Comparison of ENCODE assay signal across 25 cellular contexts in the genomic region with DNA sequence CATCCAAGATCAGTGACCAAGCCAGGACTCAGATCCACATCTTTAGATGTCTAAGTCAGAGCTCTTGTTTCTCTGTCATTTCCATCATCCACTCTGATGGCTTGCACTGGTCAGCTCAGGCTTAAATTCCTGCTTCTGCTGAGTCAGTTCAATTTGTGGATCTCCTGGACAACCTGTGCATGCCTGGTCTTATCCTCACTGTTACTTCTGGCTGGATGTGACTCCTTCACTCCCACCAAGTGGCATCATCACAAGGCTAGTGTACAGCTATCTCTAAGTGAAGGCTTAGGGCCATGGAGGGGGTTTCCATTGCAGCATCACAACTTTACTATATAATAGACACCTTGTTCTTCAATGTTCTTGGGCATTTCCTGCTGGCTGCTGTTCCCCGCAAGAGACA.
DNase-seq lines count a peak whose midpoint lies in the region; ATAC-seq, FAIRE-seq and TF ChIP-seq lines count a peak whose summit lies in the region.
"Had no signal": no experiment of that assay in that cellular context is flagged by ENCODE, and none has a peak within 500 bp of the region (broad histone marks: within the 10 kb centered on the region; RNA-seq: fewer than 3 reads in every experiment).

No MANE protein-coding gene starts in this region.

- no peak overlapping the region for H3K27ac Mint-ChIP-seq in MCF 10A (ENCODE audit: low read depth, unreplicated experiment)
- H3K27ac Mint-ChIP-seq: CD14-positive monocyte; CD4-positive, alpha-beta T cell; CD8-positive, alpha-beta memory T cell; GM23338; H9; HFFc6 had no signal

- no peak overlapping the region for H3K4me2 ChIP-seq in mammary epithelial cell (ENCODE audit: insufficient read depth, low read depth, low read length)
- no peak overlapping the region for H3K4me2 ChIP-seq in Karpas-422 (ENCODE audit: low read depth, low read length, poor library complexity, severe bottlenecking)
- H3K4me2 ChIP-seq: BLaER1 treated with 17β-estradiol and CSF1 and Interleukin-3, amounts not matched to agents 10 nM and 100 nM; GM23338 had no signal

- dilution Hi-C loops in mammary epithelial cell (cut with HindIII; ENCODE audit: low sequenced_read_pairs), result no loop called here

- CTCF ChIA-PET in mammary epithelial cell (lab: Charles Lee; ENCODE audit: low non-redundant PET), result no interaction called here
- CTCF ChIA-PET in MCF 10A (lab: Yijun Ruan, JAX), result interaction anchor here (0.6 to 1.3 kb wide), 5 partner anchors 21 to 236 kb away, joined by 3 to 5 read pairs (median 3); no protein-coding TSS in a partner anchor

- 0% methylated on average over 1 of the region's 1 CpG for WGBS in mammary epithelial cell (ENCODE audit: low coverage, missing lambda C conversion rate)

- in situ Hi-C loops in mammary epithelial cell (cut with MboI; ENCODE audit: low sequenced_read_pairs in 2 of 2), result loop anchor here in 1 of 2 donors (25.0 kb wide), 3 partner anchors 238 to 863 kb away; no protein-coding TSS in a partner anchor

- no peaks in the 10 kb centered on the region for H3K9me3 Mint-ChIP-seq in MCF 10A (ENCODE audit: unreplicated experiment)
- H3K9me3 Mint-ChIP-seq: CD4-positive, alpha-beta T cell; GM23338; HFFc6 had no signal

- no peak overlapping the region for H3K4me3 Mint-ChIP-seq in MCF 10A (ENCODE audit: unreplicated experiment)
- H3K4me3 Mint-ChIP-seq: CD14-positive monocyte; CD4-positive, alpha-beta T cell; CD8-positive, alpha-beta memory T cell; GM23338; H9; HFFc6 had no signal

- H3K79me2 ChIP-seq in mammary epithelial cell (ENCODE audit: insufficient read depth, low read length), result no peaks in the 10 kb centered on the region
- no peaks in the 10 kb centered on the region for H3K79me2 ChIP-seq in Karpas-422 (ENCODE audit: low read length)

- H2AFZ ChIP-seq in mammary epithelial cell (ENCODE audit: low read depth, low read length) (no peak overlapping the region), Karpas-422 (ENCODE audit: low read length) (no peak overlapping the region)
- H2AFZ ChIP-seq: GM23338 had no signal

- H3K36me3 ChIP-seq in mammary epithelial cell (ENCODE audit: insufficient read depth, low read length) (no peaks in the 10 kb centered on the region), Karpas-422 (ENCODE audit: insufficient read depth, low read length) (no peaks in the 10 kb centered on the region), bronchial epithelial cell (ENCODE audit: control insufficient read depth, insufficient read depth, low read length) (no peaks in the 10 kb centered on the region)
- H3K36me3 ChIP-seq: BE2C; BLaER1 treated with 17β-estradiol and CSF1 and Interleukin-3, amounts not matched to agents 10 nM and 100 nM had no signal

- no peaks in the 10 kb centered on the region for H3K4me1 Mint-ChIP-seq in MCF 10A (ENCODE audit: insufficient read depth, unreplicated experiment)
- H3K4me1 Mint-ChIP-seq: CD8-positive, alpha-beta memory T cell; GM23338 had no signal

- H3K27me3 Mint-ChIP-seq in MCF 10A (ENCODE audit: insufficient read depth, unreplicated experiment), result peaks cover 65% of the 10 kb centered on the region

- no peak overlapping the region for H3K4me3 ChIP-seq in mammary epithelial cell (replicated peaks in 1 of 3; ENCODE audit: insufficient read depth in 1 of 3, low read depth in 2 of 3, low read length in 3 of 3)
- H3K4me3 ChIP-seq in Karpas-422 (ENCODE audit: low read length), result no peak overlapping the region
- no peak overlapping the region for H3K4me3 ChIP-seq in bronchial epithelial cell (ENCODE audit: low read depth, low read length)
- H3K4me3 ChIP-seq: BLaER1 treated with 17β-estradiol and CSF1 and Interleukin-3, amounts not matched to agents 10 nM and 100 nM; GM23338 had no signal

- intact Hi-C loops in mammary epithelial cell (cut with micrococcal nuclease), result no loop called here
- intact Hi-C loops in MCF 10A (cut with micrococcal nuclease), result no loop called here
- intact Hi-C loops in left colon (cut with DNase I, micrococcal nuclease), result no loop called here

- H4K20me1 ChIP-seq in mammary epithelial cell (ENCODE audit: insufficient read depth, low read length) (no peaks in the 10 kb centered on the region), Karpas-422 (ENCODE audit: insufficient read depth, low read depth, low read length) (no peaks in the 10 kb centered on the region)
- H4K20me1 ChIP-seq: BLaER1 treated with 17β-estradiol and CSF1 and Interleukin-3, amounts not matched to agents 10 nM and 100 nM had no signal

- no peaks in the 10 kb centered on the region; the same call in 1 of the 2 replicates for H3K9me2 ChIP-seq in Karpas-422 (replicated peaks; ENCODE audit: insufficient read depth, low read length)

- no peak for ATAC-seq in left colon
- no peak for ATAC-seq in HG03439 (IDR thresholded peaks at IDR 0.05; ENCODE audit: unreplicated experiment)
- ATAC-seq: GM23338 had no signal

- DNase-seq in mammary epithelial cell, result peak; percentile 78
- no peak for DNase-seq in MCF 10A (ENCODE audit: unreplicated experiment)
- peak; percentile 11 for DNase-seq in Karpas-422
- peak; percentile 7 for DNase-seq in bronchial epithelial cell (ENCODE audit: low read depth)
- no peak for DNase-seq in left colon
- DNase-seq: ACHN; AML-193; BE2C; CD4-positive, alpha-beta T cell; CD8-positive, alpha-beta memory T cell; DMS 273 treated with DMSO at 0.1 percent for 48 hours; DMS79; EL; GDM1; H9; HFFc6 had no signal

- peak; percentile 95 for FAIRE-seq in bronchial epithelial cell (lab: Jason Lieb, UNC)
- FAIRE-seq: A204.1, D721Med, GM12891, GM18507 had no signal

- POLR2A ChIA-PET in MCF 10A (lab: Yijun Ruan, JAX), result no interaction called here

- H3K27me3 ChIP-seq in mammary epithelial cell (ENCODE audit: insufficient read depth, low read length), result no peaks in the 10 kb centered on the region
- H3K27me3 ChIP-seq in Karpas-422 (ENCODE audit: low read length), result no peaks in the 10 kb centered on the region
- no peaks in the 10 kb centered on the region for H3K27me3 ChIP-seq in bronchial epithelial cell (ENCODE audit: control insufficient read depth, insufficient read depth, low read length)
- H3K27me3 ChIP-seq: BLaER1 treated with 17β-estradiol and CSF1 and Interleukin-3, amounts not matched to agents 10 nM and 100 nM had no signal

- H3K9ac ChIP-seq in mammary epithelial cell (ENCODE audit: insufficient read depth, low read length), result no peak overlapping the region
- H3K9ac ChIP-seq in Karpas-422 (ENCODE audit: low read length), result no peak overlapping the region
- H3K9ac ChIP-seq: BLaER1 treated with 17β-estradiol and CSF1 and Interleukin-3, amounts not matched to agents 10 nM and 100 nM had no signal

- peaks cover 6% of the 10 kb centered on the region for H3K36me3 Mint-ChIP-seq in MCF 10A (ENCODE audit: insufficient read depth, unreplicated experiment)
- H3K36me3 Mint-ChIP-seq: CD14-positive monocyte; CD8-positive, alpha-beta memory T cell had no signal

- H3K27ac ChIP-seq in mammary epithelial cell (ENCODE audit: insufficient read depth, low read depth, low read length) (no peak overlapping the region), Karpas-422 (ENCODE audit: low read length) (no peak overlapping the region)
- H3K27ac ChIP-seq: 22Rv1; BLaER1 treated with 17β-estradiol and CSF1 and Interleukin-3, amounts not matched to agents 10 nM and 100 nM had no signal

- H3K9me3 ChIP-seq in mammary epithelial cell (replicated peaks; ENCODE audit: insufficient read depth, low read length), result no peaks in the 10 kb centered on the region
- no peaks in the 10 kb centered on the region for H3K9me3 ChIP-seq in Karpas-422 (ENCODE audit: low read length)
- H3K9me3 ChIP-seq: BE2C had no signal

- no peak for TF ChIP-seq CTCF in mammary epithelial cell (conservative IDR thresholded peaks at IDR 0.05 in 1 of 2, IDR thresholded peaks at IDR 0.05 in 1 of 2; ENCODE audit: extremely low read depth in 1 of 2, insufficient read depth in 1 of 2, low read depth in 1 of 2, low read length in 2 of 2)
- TF ChIP-seq CTCF in MCF 10A (IDR thresholded peaks at IDR 0.05; ENCODE audit: unreplicated experiment), result no peak
- no peak for TF ChIP-seq CTCF in bronchial epithelial cell (IDR thresholded peaks at IDR 0.05; ENCODE audit: insufficient read depth, low read length, severe bottlenecking)

- no TSS peak for BruUV-seq in mammary epithelial cell (replicated peaks; lab: Mats Ljungman, UMichigan)
- BruUV-seq in MCF 10A (replicated peaks; lab: Mats Ljungman, UMichigan), result no TSS peak

- no peaks in the 10 kb centered on the region for H3K4me1 ChIP-seq in mammary epithelial cell (ENCODE audit: insufficient read depth, low read length)
- H3K4me1 ChIP-seq in Karpas-422 (ENCODE audit: low read length), result no peaks in the 10 kb centered on the region
- H3K4me1 ChIP-seq: BE2C had no signal

Comparison
In these comparisons a context has a peak if more than half of its experiments do, and no peak if none do; other contexts are left out.
1. DNase-seq: peak in mammary epithelial cell (single experiment), Karpas-422 (single experiment) and bronchial epithelial cell (single experiment); none in MCF 10A (single experiment) and left colon (0 of 2).